Comparison of ENCODE assay signal across 8 cellular contexts in genomic region chr7:128791121-128791967, GRCh38.
A peak's percentile ranks its signal among the peaks of the same experiment; 100 is the strongest.
DNase-seq lines count a peak whose midpoint lies in the region; ATAC-seq lines count a peak whose summit lies in the region.

No MANE protein-coding gene starts in this region.

- peak overlapping the region; percentile 80 for H3K27ac ChIP-seq in muscle layer of colon (ENCODE audit: low read depth, low read length)

- no peak overlapping the region for H3K9ac ChIP-seq in muscle layer of colon (ENCODE audit: low read length)

- H3K36me3 ChIP-seq in muscle layer of colon (ENCODE audit: insufficient read depth, low read length): no peaks in the 10 kb centered on the region

- DNase-seq in AG20443 (ENCODE audit: low spot score) (peak; percentile 92), NOMO-1 treated with dmso at 0.1 percent for 144 hours (lab: John Stamatoyannopoulos, UW; ENCODE audit: unreplicated experiment) (peak; percentile 21), epidermal melanocyte (ENCODE audit: insufficient read length, low spot score) (peak; percentile 75)
- DNase-seq in activated CD8-positive, alpha-beta memory T cell treated with anti-CD3 and anti-CD28 coated beads, Interleukin-2, amount 50 U/mL, for 48 hours: peak; percentile 87
- peak; percentile 83 for DNase-seq in stimulated activated CD8-positive, alpha-beta memory T cell treated with anti-CD3 and anti-CD28 coated beads, Interleukin-4, amount 100 ng/mL, for 48 hours

- H3K27me3 ChIP-seq in muscle layer of colon (ENCODE audit: control insufficient read depth in 1 of 2, insufficient read depth in 2 of 2, low read length in 2 of 2): no peaks in the 10 kb centered on the region

- ATAC-seq in GM19043 (IDR thresholded peaks at IDR 0.05; ENCODE audit: low read depth, unreplicated experiment) (peak; percentile 84), HG03280 (IDR thresholded peaks at IDR 0.05; ENCODE audit: unreplicated experiment) (peak; percentile 82)

- H3K4me3 ChIP-seq in muscle layer of colon (ENCODE audit: low read depth in 1 of 2, low read length in 2 of 2): peak overlapping the region; percentile 82 to 84

- peaks cover 21% of the 10 kb centered on the region for H3K4me1 ChIP-seq in muscle layer of colon (ENCODE audit: insufficient read depth, low read length)

- no peaks in the 10 kb centered on the region for H3K9me3 ChIP-seq in muscle layer of colon (ENCODE audit: low read length)

Comparison
In these comparisons a context has a peak if more than half of its experiments do, and no peak if none do; other contexts are left out.
1. Peak in every context shown above with its lines: DNase-seq, ATAC-seq, H3K4me3 ChIP-seq and H3K27ac ChIP-seq.
2. DNase-seq: peak in every context shown above with its lines; median percentile 92 in AG20443; 87 in activated CD8-positive, alpha-beta memory T cell treated with anti-CD3 and anti-CD28 coated beads, Interleukin-2, amount 50 U/mL, for 48 hours; 83 in stimulated activated CD8-positive, alpha-beta memory T cell treated with anti-CD3 and anti-CD28 coated beads, Interleukin-4, amount 100 ng/mL, for 48 hours; 75 in epidermal melanocyte; 21 in NOMO-1 treated with dmso at 0.1 percent for 144 hours.